Comparison of ENCODE assay signal across 8 cellular contexts in the genomic region with DNA sequence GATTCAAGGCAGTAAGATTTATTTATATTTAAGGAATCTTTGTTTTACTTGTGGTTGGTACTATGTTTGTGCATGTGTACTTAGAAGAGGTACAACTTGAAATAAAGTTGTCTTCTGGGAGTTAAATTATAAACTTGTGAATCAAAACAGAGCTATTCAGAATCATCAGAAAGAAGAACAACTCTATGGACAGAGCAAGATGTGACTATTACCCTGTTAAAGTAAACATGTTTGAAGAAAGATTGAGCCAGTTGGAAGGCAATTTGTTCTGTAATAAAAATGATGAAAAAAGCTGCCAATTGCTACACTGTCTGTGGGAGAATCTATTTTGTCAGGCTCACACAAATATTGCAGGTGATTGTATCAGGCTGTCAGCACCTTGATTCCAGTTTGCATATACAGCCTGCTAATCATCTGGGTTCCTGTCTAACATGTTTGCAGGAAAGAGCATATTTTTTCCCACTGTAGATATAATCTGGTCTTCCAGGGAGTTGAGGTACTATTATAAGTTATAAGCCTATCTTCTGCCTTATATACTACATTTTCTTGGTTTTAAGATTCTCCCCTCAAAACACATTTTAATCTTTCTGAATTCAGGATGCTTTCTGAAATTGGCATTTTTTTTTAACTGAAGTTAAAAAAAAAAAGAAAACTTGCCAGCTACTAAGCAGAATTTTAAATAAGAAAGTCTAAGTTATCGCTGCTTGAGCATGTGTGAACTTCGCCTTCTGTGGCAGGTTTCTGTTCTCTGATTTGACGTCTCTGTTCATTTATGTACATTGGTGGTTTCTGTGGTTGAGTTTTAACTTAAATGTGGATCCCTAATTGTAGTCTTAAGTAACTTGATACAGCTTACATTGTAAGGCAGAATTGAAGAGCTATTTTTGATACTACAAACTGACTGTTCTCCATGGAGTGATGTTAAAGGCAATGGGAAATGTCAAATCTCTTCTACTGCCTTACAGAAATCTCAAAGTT. TPM values are rescaled to one million over a fixed set of nuclear protein-coding genes. Genes with fewer than 3 reads are reported as not detected.
A peak's percentile ranks its signal among the peaks of the same experiment; 100 is the strongest.
DNase-seq lines count a peak whose midpoint lies in the region; ATAC-seq and TF ChIP-seq lines count a peak whose summit lies in the region.

No MANE protein-coding gene starts in this region.

- H3K27me3 Mint-ChIP-seq in activated CD4-positive, alpha-beta memory T cell treated with anti-CD3 and anti-CD28 coated beads for 36 hours: no peaks in the 10 kb centered on the region

- no peak overlapping the region for H3K4me3 ChIP-seq in upper lobe of left lung

- no peak for TF ChIP-seq POLR2A in upper lobe of left lung (IDR thresholded peaks at IDR 0.05)

- DNase-seq in DMS153 treated with DMSO at 0.1 percent for 48 hours (lab: John Stamatoyannopoulos, UW; ENCODE audit: unreplicated experiment): peak; percentile 20
- DNase-seq in activated CD4-positive, alpha-beta memory T cell treated with anti-CD3 and anti-CD28 coated beads for 36 hours: peak; percentile 41
- DNase-seq in NCI-H1092 (lab: John Stamatoyannopoulos, UW): no peak
- DNase-seq in sciatic nerve (ENCODE audit: low spot score): no peak
- no peak for DNase-seq in cerebellar cortex (ENCODE audit: low spot score)
- DNase-seq in upper lobe of left lung: no peak

- H3K27ac Mint-ChIP-seq in activated CD4-positive, alpha-beta memory T cell treated with anti-CD3 and anti-CD28 coated beads for 36 hours: peak overlapping the region; percentile 19

- CTCF ChIA-PET in activated CD4-positive, alpha-beta memory T cell treated with anti-CD3 and anti-CD28 coated beads for 36 hours (lab: Charles Lee): interaction anchor here (0.6 to 1.7 kb wide), 4 partner anchors 8 to 82 kb away, joined by 3 to 8 read pairs (median 3); no protein-coding TSS in a partner anchor

- H3K4me1 Mint-ChIP-seq in activated CD4-positive, alpha-beta memory T cell treated with anti-CD3 and anti-CD28 coated beads for 36 hours (ENCODE audit: low read depth): peaks cover 62% of the 10 kb centered on the region

- WGBS in upper lobe of left lung, 2 donors: 53 to 71% methylated on average over 3 of the region's 3 CpGs

- peak overlapping the region; percentile 27 for H3K4me3 Mint-ChIP-seq in activated CD4-positive, alpha-beta memory T cell treated with anti-CD3 and anti-CD28 coated beads for 36 hours

- H3K36me3 ChIP-seq in upper lobe of left lung: no peaks in the 10 kb centered on the region

- peak overlapping the region in 1 of 4 donors; percentile 44 for H3K27ac ChIP-seq in upper lobe of left lung

- no peaks in the 10 kb centered on the region for H3K27me3 ChIP-seq in upper lobe of left lung

- H3K4me1 ChIP-seq in upper lobe of left lung: peaks cover 4 to 22% (median 12%) of the 10 kb centered on the region in 4 donors

- no peak for TF ChIP-seq CTCF in upper lobe of left lung (IDR thresholded peaks at IDR 0.05)

- intact Hi-C loops in activated CD4-positive, alpha-beta memory T cell treated with anti-CD3 and anti-CD28 coated beads for 36 hours (cut with micrococcal nuclease): loop anchor here (1.0 kb wide), 3 partner anchors 8 to 44 kb away; no protein-coding TSS in a partner anchor
- intact Hi-C loops in sciatic nerve (cut with DNase I): no loop called here

- ATAC-seq in GM19467 (IDR thresholded peaks at IDR 0.05; ENCODE audit: unreplicated experiment) (peak; percentile 72), HG03457 (IDR thresholded peaks at IDR 0.05; ENCODE audit: unreplicated experiment) (peak; percentile 86), sciatic nerve (no peak), upper lobe of left lung (ENCODE audit: low FRiP score in 2 of 2) (no peak)

- H3K9me3 Mint-ChIP-seq in activated CD4-positive, alpha-beta memory T cell treated with anti-CD3 and anti-CD28 coated beads for 36 hours: peaks cover 2% of the 10 kb centered on the region

- peaks cover 11% of the 10 kb centered on the region for H3K36me3 Mint-ChIP-seq in activated CD4-positive, alpha-beta memory T cell treated with anti-CD3 and anti-CD28 coated beads for 36 hours

- POLR2A ChIA-PET in activated CD4-positive, alpha-beta memory T cell treated with anti-CD3 and anti-CD28 coated beads for 36 hours (lab: Charles Lee): interaction anchor here (1.9 kb wide), 1 partner anchor 8 kb away, joined by 5 read pairs; no protein-coding TSS in a partner anchor

- no peaks in the 10 kb centered on the region for H3K9me3 ChIP-seq in upper lobe of left lung

- no peak for TF ChIP-seq EP300 in upper lobe of left lung (IDR thresholded peaks at IDR 0.05)

RNA-seq across cellular contexts. Expression of a gene that starts 46.0 kb away (rescaled TPM):
- total RNA-seq in activated CD4-positive, alpha-beta memory T cell treated with anti-CD3 and anti-CD28 coated beads for 36 hours: 10 to 100 TPM in 1 of 2 experiments, 1 to 10 TPM in 1; 9.6 to 10.5 TPM
- total RNA-seq in sciatic nerve (27.8 TPM), upper lobe of left lung (10 to 100 TPM; 20.2 to 44.1 (median 27.1) TPM)

Comparison
In these comparisons a context has a peak if more than half of its experiments do, and no peak if none do; other contexts are left out.
1. DNase-seq: peak in DMS153 treated with DMSO at 0.1 percent for 48 hours (single experiment) and activated CD4-positive, alpha-beta memory T cell treated with anti-CD3 and anti-CD28 coated beads for 36 hours (single experiment); none in NCI-H1092 (single experiment), sciatic nerve (single experiment), cerebellar cortex (single experiment) and upper lobe of left lung (0 of 2).
2. ATAC-seq: peak in GM19467 (single experiment) and HG03457 (single experiment); none in sciatic nerve (single experiment) and upper lobe of left lung (0 of 2).